ENCODE assay signal across 28 cellular contexts in genomic region chr1:36880155-36881070, GRCh38.
DNase-seq lines count a peak whose midpoint lies in the region; ATAC-seq and TF ChIP-seq lines count a peak whose summit lies in the region.
"Had no signal": no experiment of that assay in that cellular context is flagged by ENCODE, and none has a peak within 500 bp of the region (broad histone marks: within the 10 kb centered on the region; RNA-seq: fewer than 3 reads in every experiment).

No MANE protein-coding gene starts in this region.

- no peaks in the 10 kb centered on the region for H3K4me1 Mint-ChIP-seq in activated CD4-positive, alpha-beta memory T cell treated with anti-CD3 and anti-CD28 coated beads, Interleukin-2, amount 10 ng/mL, durations not matched to agents 7 days and 5 days
- H3K4me1 Mint-ChIP-seq in activated CD4-positive, alpha-beta memory T cell treated with anti-CD3 and anti-CD28 coated beads for 36 hours (ENCODE audit: low read depth): no peaks in the 10 kb centered on the region
- no peaks in the 10 kb centered on the region for H3K4me1 Mint-ChIP-seq in CD14-positive monocyte
- H3K4me1 Mint-ChIP-seq: naive B cell had no signal

- H3K9me3 ChIP-seq in upper lobe of right lung: no peaks in the 10 kb centered on the region
- H3K9me3 ChIP-seq: breast epithelium, heart left ventricle, spleen had no signal

- peak; percentile 14 for DNase-seq in activated CD4-positive, alpha-beta memory T cell treated with anti-CD3 and anti-CD28 coated beads, Interleukin-2, amount 10 ng/mL, durations not matched to agents 7 days and 5 days
- no peak for DNase-seq in activated CD4-positive, alpha-beta memory T cell treated with anti-CD3 and anti-CD28 coated beads for 36 hours
- DNase-seq in coronary artery (ENCODE audit: low spot score): peak; percentile 45
- DNase-seq in mucosa of gallbladder (ENCODE audit: low spot score): peak; percentile 7
- no peak for DNase-seq in upper lobe of right lung
- DNase-seq in CD14-positive monocyte (ENCODE audit: low spot score): no peak
- DNase-seq in RKO (ENCODE audit: low spot score): no peak
- DNase-seq: activated CD4-positive, CD25-positive, alpha-beta regulatory T cell treated with anti-CD3 and anti-CD28 coated beads, Interleukin-2, amount 50 U/mL, for 72 hours; effector memory CD4-positive, alpha-beta T cell; foreskin keratinocyte; HFFc6; left cardiac atrium; naive B cell; NCI-H1694; NCI-H2171; NCI-H510A; retina; spleen; stimulated activated CD4-positive, alpha-beta T cell treated with anti-CD3 and anti-CD28 coated beads, Interleukin-2, amount 100 ng/mL, for 48 hours had no signal

- no peaks in the 10 kb centered on the region for H3K36me3 ChIP-seq in upper lobe of right lung
- H3K36me3 ChIP-seq: breast epithelium, heart left ventricle, spleen had no signal

- intact Hi-C loops in activated CD4-positive, alpha-beta memory T cell treated with anti-CD3 and anti-CD28 coated beads for 36 hours (cut with micrococcal nuclease): no loop called here
- intact Hi-C loops in upper lobe of right lung (cut with DNase I): no loop called here
- intact Hi-C loops in CD14-positive monocyte (cut with micrococcal nuclease): no loop called here

- ATAC-seq in upper lobe of right lung (peak; percentile 8), GM18519 (IDR thresholded peaks at IDR 0.05; ENCODE audit: low FRiP score, unreplicated experiment) (no peak)
- ATAC-seq: activated naive CD4-positive, alpha-beta T cell treated with anti-CD3 and anti-CD28 coated beads, Interleukin-2, amount 50 U/mL, for 72 hours; esophagus mucosa; foreskin keratinocyte; heart left ventricle; left cardiac atrium had no signal

- H3K36me3 Mint-ChIP-seq in activated CD4-positive, alpha-beta memory T cell treated with anti-CD3 and anti-CD28 coated beads, Interleukin-2, amount 10 ng/mL, durations not matched to agents 7 days and 5 days (ENCODE audit: low read depth): no peaks in the 10 kb centered on the region
- H3K36me3 Mint-ChIP-seq in activated CD4-positive, alpha-beta memory T cell treated with anti-CD3 and anti-CD28 coated beads for 36 hours: no peaks in the 10 kb centered on the region
- H3K36me3 Mint-ChIP-seq in CD14-positive monocyte: no peaks in the 10 kb centered on the region
- H3K36me3 Mint-ChIP-seq: activated naive CD4-positive, alpha-beta T cell treated with anti-CD3 and anti-CD28 coated beads, Interleukin-2, amount 50 U/mL, for 72 hours; naive B cell had no signal

- no peak overlapping the region for H3K27ac Mint-ChIP-seq in activated CD4-positive, alpha-beta memory T cell treated with anti-CD3 and anti-CD28 coated beads, Interleukin-2, amount 10 ng/mL, durations not matched to agents 7 days and 5 days
- H3K27ac Mint-ChIP-seq in activated CD4-positive, alpha-beta memory T cell treated with anti-CD3 and anti-CD28 coated beads for 36 hours: no peak overlapping the region
- no peak overlapping the region for H3K27ac Mint-ChIP-seq in CD14-positive monocyte
- H3K27ac Mint-ChIP-seq: activated naive CD4-positive, alpha-beta T cell treated with anti-CD3 and anti-CD28 coated beads, Interleukin-2, amount 50 U/mL, for 72 hours; activated T-helper 1 cell treated with anti-CD3 and anti-CD28 coated beads, Interleukin-12 subunit alpha, Interleukin-12 subunit beta, Interleukin-2, Interleukin-4 antibody, amounts not matched to agents 30 ng/mL and 10 ng/mL and 1 ng/mL, durations not matched to agents 14 hours and 24 hours and 36 hours; CD4-positive, alpha-beta T cell; HFFc6; T-helper 1 cell treated with Interleukin-12 subunit alpha and Interleukin-12 subunit beta and Interleukin-4 antibody, amounts not matched to agents 30 μg/mL and 1 μg/mL, for 36 hours had no signal

- CTCF ChIA-PET in activated CD4-positive, alpha-beta memory T cell treated with anti-CD3 and anti-CD28 coated beads, Interleukin-2, amount 10 ng/mL, durations not matched to agents 7 days and 5 days (lab: Charles Lee): no interaction called here
- CTCF ChIA-PET in activated CD4-positive, alpha-beta memory T cell treated with anti-CD3 and anti-CD28 coated beads for 36 hours (lab: Charles Lee): no interaction called here

- H3K4me3 Mint-ChIP-seq in activated CD4-positive, alpha-beta memory T cell treated with anti-CD3 and anti-CD28 coated beads, Interleukin-2, amount 10 ng/mL, durations not matched to agents 7 days and 5 days: no peak overlapping the region
- H3K4me3 Mint-ChIP-seq in activated CD4-positive, alpha-beta memory T cell treated with anti-CD3 and anti-CD28 coated beads for 36 hours: no peak overlapping the region
- H3K4me3 Mint-ChIP-seq in CD14-positive monocyte: no peak overlapping the region
- H3K4me3 Mint-ChIP-seq: activated T-helper 1 cell treated with anti-CD3 and anti-CD28 coated beads, Interleukin-12 subunit alpha, Interleukin-12 subunit beta, Interleukin-2, Interleukin-4 antibody, amounts not matched to agents 30 ng/mL and 10 ng/mL and 1 ng/mL, durations not matched to agents 14 hours and 24 hours and 36 hours; CD4-positive, alpha-beta T cell; HFFc6; T-helper 1 cell treated with Interleukin-12 subunit alpha and Interleukin-12 subunit beta and Interleukin-4 antibody, amounts not matched to agents 30 μg/mL and 1 μg/mL, for 36 hours had no signal

- POLR2A ChIA-PET in activated CD4-positive, alpha-beta memory T cell treated with anti-CD3 and anti-CD28 coated beads, Interleukin-2, amount 10 ng/mL, durations not matched to agents 7 days and 5 days (lab: Charles Lee): no interaction called here
- POLR2A ChIA-PET in activated CD4-positive, alpha-beta memory T cell treated with anti-CD3 and anti-CD28 coated beads for 36 hours (lab: Charles Lee): no interaction called here

- H3K9me3 Mint-ChIP-seq in activated CD4-positive, alpha-beta memory T cell treated with anti-CD3 and anti-CD28 coated beads, Interleukin-2, amount 10 ng/mL, durations not matched to agents 7 days and 5 days: no peaks in the 10 kb centered on the region
- H3K9me3 Mint-ChIP-seq in activated CD4-positive, alpha-beta memory T cell treated with anti-CD3 and anti-CD28 coated beads for 36 hours: no peaks in the 10 kb centered on the region
- H3K9me3 Mint-ChIP-seq in CD14-positive monocyte: no peaks in the 10 kb centered on the region
- H3K9me3 Mint-ChIP-seq: activated naive CD4-positive, alpha-beta T cell treated with anti-CD3 and anti-CD28 coated beads, Interleukin-2, amount 50 U/mL, for 72 hours; activated T-helper 1 cell treated with anti-CD3 and anti-CD28 coated beads, Interleukin-12 subunit alpha, Interleukin-12 subunit beta, Interleukin-2, Interleukin-4 antibody, amounts not matched to agents 30 ng/mL and 10 ng/mL and 1 ng/mL, durations not matched to agents 14 hours and 24 hours and 36 hours; CD4-positive, alpha-beta T cell; naive B cell; T-helper 1 cell treated with Interleukin-12 subunit alpha and Interleukin-12 subunit beta and Interleukin-4 antibody, amounts not matched to agents 30 μg/mL and 1 μg/mL, for 36 hours had no signal

- peaks cover 6% of the 10 kb centered on the region for H3K27me3 Mint-ChIP-seq in activated CD4-positive, alpha-beta memory T cell treated with anti-CD3 and anti-CD28 coated beads, Interleukin-2, amount 10 ng/mL, durations not matched to agents 7 days and 5 days
- peaks cover 22% of the 10 kb centered on the region for H3K27me3 Mint-ChIP-seq in activated CD4-positive, alpha-beta memory T cell treated with anti-CD3 and anti-CD28 coated beads for 36 hours
- peaks cover 3 to 9% (median 6%) of the 10 kb centered on the region in 3 donors for H3K27me3 Mint-ChIP-seq in CD14-positive monocyte (ENCODE audit: low read depth in 3 of 3)

- H3K27ac ChIP-seq in coronary artery (no peak overlapping the region), upper lobe of right lung (no peak overlapping the region)
- H3K27ac ChIP-seq: breast epithelium, foreskin keratinocyte, heart left ventricle, RWPE1, spleen had no signal

- no peaks in the 10 kb centered on the region for H3K27me3 ChIP-seq in upper lobe of right lung
- H3K27me3 ChIP-seq: breast epithelium, foreskin keratinocyte had no signal

- H3K4me3 ChIP-seq in coronary artery (no peak overlapping the region), upper lobe of right lung (no peak overlapping the region)
- H3K4me3 ChIP-seq: breast epithelium, heart left ventricle, spleen had no signal

- TF ChIP-seq CTCF in coronary artery (IDR thresholded peaks at IDR 0.05) (no peak), upper lobe of right lung (IDR thresholded peaks at IDR 0.05) (no peak), CD14-positive monocyte (IDR thresholded peaks at IDR 0.05) (no peak)

- H3K4me1 ChIP-seq in upper lobe of right lung: no peaks in the 10 kb centered on the region
- H3K4me1 ChIP-seq: breast epithelium, foreskin keratinocyte, heart left ventricle, spleen had no signal

Comparison
In these comparisons a context has a peak if more than half of its experiments do, and no peak if none do; other contexts are left out.
1. DNase-seq: peak in activated CD4-positive, alpha-beta memory T cell treated with anti-CD3 and anti-CD28 coated beads, Interleukin-2, amount 10 ng/mL, durations not matched to agents 7 days and 5 days (single experiment), coronary artery (single experiment) and mucosa of gallbladder (single experiment); none in activated CD4-positive, alpha-beta memory T cell treated with anti-CD3 and anti-CD28 coated beads for 36 hours (single experiment), upper lobe of right lung (single experiment), CD14-positive monocyte (single experiment) and RKO (single experiment).